Comparison of ENCODE assay signal across 22 cellular contexts in genomic region chr6:160048471-160048870, GRCh38.
DNase-seq lines count a peak whose midpoint lies in the region; ATAC-seq, FAIRE-seq and TF ChIP-seq lines count a peak whose summit lies in the region.
"Had no signal": no experiment of that assay in that cellular context is flagged by ENCODE, and none has a peak within 500 bp of the region (broad histone marks: within the 10 kb centered on the region; RNA-seq: fewer than 3 reads in every experiment).

No MANE protein-coding gene starts in this region.

- H3K27me3 Mint-ChIP-seq in neural crest cell (ENCODE audit: low read depth), result no peaks in the 10 kb centered on the region
- H3K27me3 Mint-ChIP-seq: B cell, IgD-negative memory B cell had no signal

- CTCF ChIA-PET in HepG2 (lab: Yijun Ruan, JAX; ENCODE audit: low intra/inter-chr PET ratio, low total read pairs), result no interaction called here
- CTCF ChIA-PET in HEK293T (lab: Yijun Ruan, JAX), result no interaction called here

- H3K36me3 Mint-ChIP-seq in neural crest cell (ENCODE audit: low read depth), result peaks cover 50% of the 10 kb centered on the region

- no peaks in the 10 kb centered on the region for H3K9me3 ChIP-seq in HepG2 (ENCODE audit: low read length)
- no peaks in the 10 kb centered on the region for H3K9me3 ChIP-seq in right lobe of liver

- no peak overlapping the region for H3K4me2 ChIP-seq in HepG2 (ENCODE audit: low read depth, low read length)

- DNase-seq in HepG2 (ENCODE audit: low spot score) (no peak), right lobe of liver (no peak), fibroblast of mammary gland (ENCODE audit: low read depth) (peak; percentile 28), neural crest cell (ENCODE audit: low read depth, low spot score) (no peak), HEK293T (ENCODE audit: extremely low spot score) (no peak), NCI-H187 (lab: John Stamatoyannopoulos, UW) (no peak)
- DNase-seq: 8988T, COR-L47, DMS 273 treated with DMSO at 0.1 percent for 48 hours, HFFc6, NCI-H1092 treated with DMSO at 0.1 percent for 48 hours, NCI-H2081 treated with DMSO at 0.1 percent for 48 hours, NCI-H82, OCI-M1, SHP77 had no signal

- H3K4me3 Mint-ChIP-seq in neural crest cell, result no peak overlapping the region
- H3K4me3 Mint-ChIP-seq: B cell, HFFc6, IgD-negative memory B cell had no signal

- in situ Hi-C loops in HepG2 (cut with HindIII; ENCODE audit: extremely low pct_ligation_motif_present, low pct_unique_long_range_greater_than_20kb), result no loop called here

- H3K4me1 Mint-ChIP-seq in neural crest cell, result no peaks in the 10 kb centered on the region
- H3K4me1 Mint-ChIP-seq: B cell had no signal

- peak; percentile 49 for ATAC-seq in HepG2
- ATAC-seq in right lobe of liver, result no peak
- ATAC-seq in HG02623 (IDR thresholded peaks at IDR 0.05; ENCODE audit: unreplicated experiment), result no peak
- no peak for ATAC-seq in HG03095 (IDR thresholded peaks at IDR 0.05; ENCODE audit: unreplicated experiment)

- H3K79me2 ChIP-seq in HepG2 (ENCODE audit: insufficient read depth, low read length), result no peaks in the 10 kb centered on the region

- no peak for TF ChIP-seq RAD21 in HepG2 (CRISPR knock-in tag; IDR thresholded peaks at IDR 0.05)

- POLR2A ChIA-PET in HepG2 (lab: Yijun Ruan, JAX), result no interaction called here
- POLR2A ChIA-PET in HEK293T (lab: Yijun Ruan, JAX), result no interaction called here

- H3K27me3 ChIP-seq in HepG2 (ENCODE audit: control insufficient read depth in 1 of 2, insufficient read depth in 2 of 2, low read length in 2 of 2), result no peaks in the 10 kb centered on the region
- no peaks in the 10 kb centered on the region for H3K27me3 ChIP-seq in right lobe of liver

- H3K27ac ChIP-seq in HepG2 (ENCODE audit: extremely low read length, insufficient read depth, low read length), result no peak overlapping the region
- H3K27ac ChIP-seq in right lobe of liver, result no peak overlapping the region

- no peak overlapping the region for H3K4me3 ChIP-seq in HepG2 (replicated peaks in 1 of 3; ENCODE audit: insufficient read depth in 1 of 3, low read depth in 2 of 3, low read length in 3 of 3)
- H3K4me3 ChIP-seq in right lobe of liver, result no peak overlapping the region
- no peak overlapping the region for H3K4me3 ChIP-seq in fibroblast of mammary gland (ENCODE audit: control insufficient read depth, low read depth, low read length)

- TF ChIP-seq CTCF in HepG2 (CRISPR knock-in tag; IDR thresholded peaks at IDR 0.05) (no peak), right lobe of liver (IDR thresholded peaks at IDR 0.05) (no peak), fibroblast of mammary gland (conservative IDR thresholded peaks at IDR 0.05; ENCODE audit: control insufficient read depth, insufficient read depth, low read depth, low read length) (no peak), neural crest cell (conservative IDR thresholded peaks at IDR 0.05) (no peak)

- peak overlapping the region; percentile 67 for H3K27ac Mint-ChIP-seq in neural crest cell (ENCODE audit: unreplicated experiment)
- H3K27ac Mint-ChIP-seq: B cell, HFFc6, IgD-negative memory B cell had no signal

- TF ChIP-seq POLR2A in HepG2 (IDR thresholded peaks at IDR 0.05; ENCODE audit: insufficient read depth in 1 of 2, low read depth in 2 of 2, low read length in 2 of 2), result no peak
- TF ChIP-seq POLR2A in right lobe of liver (IDR thresholded peaks at IDR 0.05), result no peak

- intact Hi-C loops in HepG2 (cut with micrococcal nuclease; ENCODE audit: unreplicated experiment) (no loop called here), right lobe of liver (cut with DNase I) (no loop called here)

- H4K20me1 ChIP-seq in HepG2 (ENCODE audit: insufficient read depth, low read length), result no peaks in the 10 kb centered on the region

- H3K9me3 Mint-ChIP-seq in neural crest cell, result no peaks in the 10 kb centered on the region
- H3K9me3 Mint-ChIP-seq: HFFc6, IgD-negative memory B cell had no signal

- H2AFZ ChIP-seq in HepG2 (ENCODE audit: low read length), result no peak overlapping the region

- BruUV-seq in HepG2 (replicated peaks; lab: Mats Ljungman, UMichigan), result no TSS peak

- no peak for FAIRE-seq in HepG2 (lab: Jason Lieb, UNC)
- FAIRE-seq: G401.6, H54, HTR-8/SVneo had no signal

- 97% methylated on average over 6 of the region's 6 CpGs for WGBS in HepG2 (ENCODE audit: low lambda C conversion rate)
- WGBS in right lobe of liver (ENCODE audit: insufficient coverage, low coverage, low lambda C conversion rate, missing lambda C conversion rate), result 96% methylated on average over 5 of the region's 6 CpGs

- no peak overlapping the region for H3K9ac ChIP-seq in HepG2 (ENCODE audit: insufficient read depth, low read depth, low read length)

- H3K36me3 ChIP-seq in HepG2 (replicated peaks in 1 of 2; ENCODE audit: control insufficient read depth in 1 of 2, insufficient read depth in 2 of 2, low read length in 2 of 2), result peaks cover 52 to 88% of the 10 kb centered on the region in 2 experiments
- H3K36me3 ChIP-seq in right lobe of liver, result peaks cover 10 to 97% (median 52%) of the 10 kb centered on the region in 4 donors

- H3K4me1 ChIP-seq in HepG2 (ENCODE audit: insufficient read depth, low read length) (peaks cover 11% of the 10 kb centered on the region), right lobe of liver (peaks cover 0 to 8% (median 4%) of the 10 kb centered on the region in 4 donors)

- TF ChIP-seq EP300 in HepG2 (IDR thresholded peaks at IDR 0.05; ENCODE audit: low read depth in 2 of 2, low read length in 2 of 2) (no peak), HepG2 (CRISPR knock-in tag; IDR thresholded peaks at IDR 0.05; ENCODE audit: borderline replicate concordance) (no peak)

TF ChIP-seq in HepG2, 621 proteins besides CTCF, POLR2A, EP300 and RAD21:
- TF ChIP-seq HNRNPH1 (optimal IDR thresholded peaks at IDR 0.05; ENCODE audit: low read depth, low read length) (no peak), SP140L (CRISPR knock-in tag; IDR thresholded peaks at IDR 0.05; ENCODE audit: borderline replicate concordance) (no peak), EEA1 (CRISPR knock-in tag; IDR thresholded peaks at IDR 0.05; ENCODE audit: borderline replicate concordance) (no peak), SATB2 (CRISPR knock-in tag; IDR thresholded peaks at IDR 0.05) (no peak), TP53 (CRISPR knock-in tag; conservative IDR thresholded peaks at IDR 0.05) (no peak), SOX6 (IDR thresholded peaks at IDR 0.05) (no peak), SOX6 (CRISPR knock-in tag; IDR thresholded peaks at IDR 0.05) (no peak), HOXA9 (CRISPR knock-in tag; IDR thresholded peaks at IDR 0.05; ENCODE audit: borderline replicate concordance) (no peak), ZNF768 (CRISPR knock-in tag; IDR thresholded peaks at IDR 0.05) (no peak), ZSCAN20 (CRISPR knock-in tag; IDR thresholded peaks at IDR 0.05; ENCODE audit: borderline replicate concordance) (no peak), AHR (CRISPR knock-in tag; IDR thresholded peaks at IDR 0.05) (no peak)

TF ChIP-seq in HEK293T, 16 proteins besides CTCF, POLR2A, EP300 and RAD21:
- TF ChIP-seq NFRKB (IDR thresholded peaks at IDR 0.05), result no peak
- TF ChIP-seq ARNT (IDR thresholded peaks at IDR 0.05), result no peak
